Comparison of ENCODE assay signal across 11 cellular contexts in the genomic region with DNA sequence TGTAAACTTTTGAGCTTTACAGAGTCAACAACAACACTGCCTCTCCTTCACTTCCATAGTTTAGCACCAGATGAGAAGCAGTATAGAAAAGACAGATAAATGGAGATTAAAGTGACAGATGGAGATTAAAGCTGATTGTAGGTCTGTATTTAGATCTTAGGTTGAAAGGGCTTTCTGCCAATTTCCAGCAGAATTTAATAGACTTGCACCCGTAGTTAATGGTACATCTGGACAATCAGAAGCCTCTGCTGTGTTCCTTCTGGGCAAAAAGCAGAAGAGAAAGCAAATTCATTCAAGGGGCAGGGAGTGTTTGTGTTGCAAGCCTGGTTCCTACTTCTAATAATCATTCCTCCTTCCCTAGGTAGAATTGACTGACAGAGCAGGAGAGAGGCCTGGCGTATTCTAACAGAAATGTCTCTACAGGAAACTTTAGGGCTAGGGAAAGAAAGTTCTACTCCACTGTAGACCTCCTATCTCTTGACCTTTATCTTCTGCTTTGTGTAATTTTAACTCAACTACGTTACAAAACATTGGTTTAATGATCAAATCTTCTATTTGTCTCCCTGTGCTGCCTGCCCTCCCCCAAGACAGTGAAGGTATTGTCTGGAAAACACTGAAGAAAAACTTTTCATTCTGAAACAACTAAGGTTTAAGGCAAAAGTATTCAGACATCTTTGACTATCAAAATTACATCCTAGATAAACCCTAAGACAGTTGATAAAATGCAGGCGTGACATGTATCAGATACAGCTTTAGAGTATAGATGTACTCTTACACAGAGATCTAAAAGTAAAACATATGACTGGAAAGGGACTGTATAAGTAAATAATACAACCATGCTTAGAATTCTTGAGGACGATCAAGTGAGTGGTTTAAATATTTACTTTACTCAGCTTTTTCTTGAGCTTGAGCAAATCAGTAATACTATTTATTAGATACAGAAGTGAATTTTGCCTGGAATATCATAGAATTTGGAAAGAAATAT. TPM values are rescaled to one million over a fixed set of nuclear protein-coding genes. Genes with fewer than 3 reads are reported as not detected.
DNase-seq lines count a peak whose midpoint lies in the region; FAIRE-seq and TF ChIP-seq lines count a peak whose summit lies in the region.
"Had no signal": no experiment of that assay in that cellular context is flagged by ENCODE, and none has a peak within 500 bp of the region (broad histone marks: within the 10 kb centered on the region; RNA-seq: fewer than 3 reads in every experiment).

No MANE protein-coding gene starts in this region.

- TF ChIP-seq CTCF in OCI-LY3 (IDR thresholded peaks at IDR 0.05; ENCODE audit: low read depth, low read length) (no peak), kidney (IDR thresholded peaks at IDR 0.05; ENCODE audit: borderline replicate concordance, extremely low read depth, insufficient read depth) (no peak), glutamatergic neuron (IDR thresholded peaks at IDR 0.05; ENCODE audit: partially characterized antibody, unreplicated experiment) (no peak), GM20000 (IDR thresholded peaks at IDR 0.05; ENCODE audit: extremely low read depth, missing control alignments) (no peak)

- peak overlapping the region; percentile 23 for H3K4me2 ChIP-seq in OCI-LY3 (ENCODE audit: low read length)

- H3K4me3 ChIP-seq in OCI-LY3 (ENCODE audit: low read length) (no peak overlapping the region), kidney (ENCODE audit: low read length in 2 of 2) (peak overlapping the region; percentile 2 to 7)
- H3K4me3 ChIP-seq: ovary had no signal

- H3K79me2 ChIP-seq in OCI-LY3 (ENCODE audit: low read length): no peaks in the 10 kb centered on the region

- H3K4me3 Mint-ChIP-seq in glutamatergic neuron (ENCODE audit: unreplicated experiment): no peak overlapping the region

- no peaks in the 10 kb centered on the region for H3K27me3 ChIP-seq in OCI-LY3 (ENCODE audit: low read depth, low read length)
- H3K27me3 ChIP-seq: ovary had no signal

- H3K36me3 ChIP-seq in OCI-LY3 (replicated peaks; ENCODE audit: low read depth, low read length) (no peaks in the 10 kb centered on the region), kidney (ENCODE audit: control insufficient read depth in 1 of 2, insufficient read depth in 2 of 2, low read length in 2 of 2) (no peaks in the 10 kb centered on the region)
- H3K36me3 ChIP-seq: ovary had no signal

- H3K9me3 ChIP-seq in OCI-LY3 (ENCODE audit: insufficient read depth, low read length): no peaks in the 10 kb centered on the region
- H3K9me3 ChIP-seq in kidney (ENCODE audit: control insufficient read depth in 1 of 2, low read length in 2 of 2): no peaks in the 10 kb centered on the region
- H3K9me3 ChIP-seq: ovary had no signal

- peaks cover 3% of the 10 kb centered on the region for H3K27me3 Mint-ChIP-seq in glutamatergic neuron (ENCODE audit: unreplicated experiment)

- H3K9me3 Mint-ChIP-seq in glutamatergic neuron (ENCODE audit: unreplicated experiment): no peaks in the 10 kb centered on the region

- no peak overlapping the region for H2AFZ ChIP-seq in OCI-LY3 (ENCODE audit: low read depth, low read length)

- peaks cover 9% of the 10 kb centered on the region for H3K4me1 Mint-ChIP-seq in glutamatergic neuron (ENCODE audit: low read depth, unreplicated experiment)

- H3K9ac ChIP-seq in OCI-LY3 (ENCODE audit: low read length) (no peak overlapping the region), kidney (ENCODE audit: low read length in 2 of 2) (no peak overlapping the region)

- in situ Hi-C loops in ACHN (cut with HindIII; ENCODE audit: low pct_ligation_motif_present, low pct_unique_long_range_greater_than_20kb, low sequenced_read_pairs): no loop called here

- peak; percentile 28 for DNase-seq in ACHN
- DNase-seq in MV-4-11 (lab: John Stamatoyannopoulos, UW): peak; percentile 42
- DNase-seq in kidney: no peak
- DNase-seq in SIG-M5 (lab: John Stamatoyannopoulos, UW): no peak
- DNase-seq in glutamatergic neuron: no peak
- no peak for DNase-seq in NCI-H1436 treated with DMSO at 0.1 percent for 48 hours (lab: John Stamatoyannopoulos, UW)
- no peak for DNase-seq in GM20000 (ENCODE audit: low spot score)
- DNase-seq: left colon, ovary had no signal

- H3K36me3 Mint-ChIP-seq in glutamatergic neuron (ENCODE audit: unreplicated experiment): no peaks in the 10 kb centered on the region

- no peak overlapping the region for H3K27ac ChIP-seq in OCI-LY3 (ENCODE audit: low read length)
- H3K27ac ChIP-seq in kidney (ENCODE audit: low read depth in 2 of 2, low read length in 2 of 2): peak overlapping the region; percentile 5 to 15
- H3K27ac ChIP-seq: ovary had no signal

- H4K20me1 ChIP-seq in OCI-LY3 (ENCODE audit: insufficient read depth, low read length): no peaks in the 10 kb centered on the region

- H3K4me1 ChIP-seq in OCI-LY3 (ENCODE audit: low read length): peaks cover 21% of the 10 kb centered on the region
- H3K4me1 ChIP-seq in kidney (ENCODE audit: control insufficient read depth in 1 of 2, insufficient read depth in 1 of 2, low read depth in 1 of 2, low read length in 2 of 2): no peaks in the 10 kb centered on the region

- intact Hi-C loops in kidney (cut with DNase I): no loop called here

- no peak overlapping the region for H3K27ac Mint-ChIP-seq in glutamatergic neuron (ENCODE audit: unreplicated experiment)

- no peak for FAIRE-seq in kidney (lab: Jason Lieb, UNC)
- FAIRE-seq: frontal cortex had no signal

RNA-seq across cellular contexts. Expression of a gene that starts 44.5 kb away (rescaled TPM):
- 15.5 TPM for total RNA-seq in kidney
- 6.2 TPM for polyA plus RNA-seq in kidney (ENCODE audit: insufficient read depth, low read depth, low replicate concordance)
- total RNA-seq in glutamatergic neuron (ENCODE audit: unreplicated experiment): 11.8 TPM

Comparison
In these comparisons a context has a peak if more than half of its experiments do, and no peak if none do; other contexts are left out.
1. DNase-seq: peak in ACHN (single experiment) and MV-4-11 (single experiment); none in kidney (single experiment), SIG-M5 (single experiment), glutamatergic neuron (single experiment), NCI-H1436 treated with DMSO at 0.1 percent for 48 hours (single experiment) and GM20000 (single experiment).